11 cellular contexts compared by ENCODE assay signal in genomic region chr6:14396826-14397517, GRCh38.
DNase-seq lines count a peak whose midpoint lies in the region; ATAC-seq, FAIRE-seq and TF ChIP-seq lines count a peak whose summit lies in the region.
"Had no signal": no experiment of that assay in that cellular context is flagged by ENCODE, and none has a peak within 500 bp of the region (broad histone marks: within the 10 kb centered on the region; RNA-seq: fewer than 3 reads in every experiment).

No MANE protein-coding gene starts in this region.

- POLR2A ChIA-PET in AG04450 (lab: Yijun Ruan, JAX) (no interaction called here), WTC11 (lab: Charles Lee) (no interaction called here)

- H3K27ac Mint-ChIP-seq in WTC11: peak overlapping the region; percentile 85; the same call in 1 of the 2 replicates
- H3K27ac Mint-ChIP-seq: activated naive CD4-positive, alpha-beta T cell treated with anti-CD3 and anti-CD28 coated beads, Interleukin-2, amount 10 ng/mL, durations not matched to agents 7 days and 5 days had no signal

- H3K27me3 ChIP-seq in AG04450 (ENCODE audit: control insufficient read depth, insufficient read depth, low read length) (peaks cover 4% of the 10 kb centered on the region), keratinocyte (ENCODE audit: control insufficient read depth, extremely low read depth, insufficient read depth, low read length) (no peaks in the 10 kb centered on the region)

- no peak overlapping the region for H3K4me2 ChIP-seq in keratinocyte (ENCODE audit: control insufficient read depth, extremely low read depth, insufficient read depth, low read depth, low read length)

- no peak overlapping the region for H3K4me3 ChIP-seq in AG04450 (ENCODE audit: low read depth, low read length)
- no peak overlapping the region for H3K4me3 ChIP-seq in keratinocyte (ENCODE audit: control insufficient read depth in 2 of 3, extremely low read depth in 1 of 3, insufficient read depth in 2 of 3, low read depth in 1 of 3, low read length in 3 of 3)

- peak; percentile 48 for TF ChIP-seq CTCF in AG04450 (IDR thresholded peaks at IDR 0.05; ENCODE audit: low read depth, low read length)
- peak; percentile 83 for TF ChIP-seq CTCF in WTC11 (IDR thresholded peaks at IDR 0.05)
- TF ChIP-seq CTCF in keratinocyte (optimal IDR thresholded peaks at IDR 0.05 in 1 of 3, IDR thresholded peaks at IDR 0.05 in 1 of 3, conservative IDR thresholded peaks at IDR 0.05 in 1 of 3; ENCODE audit: extremely low read depth in 1 of 3, insufficient read depth in 2 of 3, low read length in 3 of 3): peak; percentile 21 to 47 (median 38)

- H4K20me1 ChIP-seq in keratinocyte (ENCODE audit: control insufficient read depth, extremely low read depth, insufficient read depth, low read length): no peaks in the 10 kb centered on the region

- peaks cover 7% of the 10 kb centered on the region; the same call in 1 of the 2 replicates for H3K27me3 Mint-ChIP-seq in WTC11 (ENCODE audit: low read depth)

- H3K9me3 ChIP-seq in AG04450 (ENCODE audit: control insufficient read depth, insufficient read depth, low read length) (no peaks in the 10 kb centered on the region), keratinocyte (ENCODE audit: control insufficient read depth, low read depth, low read length) (no peaks in the 10 kb centered on the region)

- no peak for FAIRE-seq in keratinocyte (lab: Jason Lieb, UNC)

- H3K36me3 ChIP-seq in keratinocyte (ENCODE audit: control insufficient read depth in 2 of 2, extremely low read depth in 1 of 2, insufficient read depth in 2 of 2, low read length in 2 of 2): no peaks in the 10 kb centered on the region

- no peaks in the 10 kb centered on the region for H3K9me1 ChIP-seq in keratinocyte (ENCODE audit: control insufficient read depth, extremely low read depth, insufficient read depth, low read length)

- DNase-seq in AG04450 (ENCODE audit: low read depth, low spot score) (peak; percentile 16), WTC11 (ENCODE audit: low spot score) (peak; percentile 91), keratinocyte (ENCODE audit: low read depth, low spot score) (no peak), NCI-H2107 (lab: John Stamatoyannopoulos, UW) (no peak), NCI-H1048 (lab: John Stamatoyannopoulos, UW) (no peak), SKM-1 treated with dmso at 0.1 percent for 144 hours (lab: John Stamatoyannopoulos, UW; ENCODE audit: unreplicated experiment) (no peak)
- DNase-seq: activated naive CD4-positive, alpha-beta T cell treated with anti-CD3 and anti-CD28 coated beads, Interleukin-2, amount 10 ng/mL, durations not matched to agents 7 days and 5 days; DMS 273 treated with DMSO at 0.1 percent for 48 hours had no signal

- H3K4me1 ChIP-seq in keratinocyte (ENCODE audit: control insufficient read depth, extremely low read depth, insufficient read depth, low read length): no peaks in the 10 kb centered on the region

- H3K27ac ChIP-seq in AG04450 (ENCODE audit: low read depth, low read length) (peak overlapping the region; percentile 35), keratinocyte (ENCODE audit: control insufficient read depth, insufficient read depth, low read length) (no peak overlapping the region)

- H3K36me3 Mint-ChIP-seq in WTC11: peaks cover 42% of the 10 kb centered on the region
- H3K36me3 Mint-ChIP-seq: activated naive CD4-positive, alpha-beta T cell treated with anti-CD3 and anti-CD28 coated beads, Interleukin-2, amount 10 ng/mL, durations not matched to agents 7 days and 5 days had no signal

- peaks cover 27% of the 10 kb centered on the region for H3K4me1 Mint-ChIP-seq in WTC11
- H3K4me1 Mint-ChIP-seq: activated naive CD4-positive, alpha-beta T cell treated with anti-CD3 and anti-CD28 coated beads, Interleukin-2, amount 10 ng/mL, durations not matched to agents 7 days and 5 days had no signal

- peaks cover 42% of the 10 kb centered on the region for H3K9me3 Mint-ChIP-seq in WTC11
- H3K9me3 Mint-ChIP-seq: activated naive CD4-positive, alpha-beta T cell treated with anti-CD3 and anti-CD28 coated beads, Interleukin-2, amount 10 ng/mL, durations not matched to agents 7 days and 5 days had no signal

- ATAC-seq in GM19395 (IDR thresholded peaks at IDR 0.05; ENCODE audit: unreplicated experiment) (peak; percentile 60), WTC11 (peak; percentile 97), HG03095 (IDR thresholded peaks at IDR 0.05; ENCODE audit: unreplicated experiment) (no peak)
- ATAC-seq: left colon had no signal

- dilution Hi-C loops in keratinocyte (cut with MboI; ENCODE audit: extremely low pct_ligation_motif_present, low sequenced_read_pairs): no loop called here

- CTCF ChIA-PET in AG04450 (lab: Charles Lee): interaction anchor here (0.6 kb wide), 1 partner anchor 14 kb away, joined by 3 read pairs; no protein-coding TSS in a partner anchor
- CTCF ChIA-PET in WTC11 (lab: Charles Lee): interaction anchor here (0.6 to 1.7 kb wide), 6 partner anchors 17 to 185 kb away, joined by 3 to 9 read pairs (median 4); no protein-coding TSS in a partner anchor

- no peak overlapping the region for H3K4me3 Mint-ChIP-seq in WTC11
- H3K4me3 Mint-ChIP-seq: activated naive CD4-positive, alpha-beta T cell treated with anti-CD3 and anti-CD28 coated beads, Interleukin-2, amount 10 ng/mL, durations not matched to agents 7 days and 5 days had no signal

- no peaks in the 10 kb centered on the region for H3K79me2 ChIP-seq in keratinocyte (ENCODE audit: control insufficient read depth, insufficient read depth, low read length)

- H2AFZ ChIP-seq in keratinocyte (ENCODE audit: control insufficient read depth, low read length): no peak overlapping the region

- H3K9ac ChIP-seq in keratinocyte (ENCODE audit: control insufficient read depth, extremely low read depth, insufficient read depth, low read length): no peak overlapping the region

TF ChIP-seq in WTC11, 78 proteins besides CTCF, POLR2A, EP300 and RAD21 (continues in another document):
- 0 out of 2 replicates have a peak, but pooled peaks have one; percentile 15 for TF ChIP-seq FOXK1 (CRISPR knock-in tag; IDR thresholded peaks at IDR 0.05)
- no peak for TF ChIP-seq TCF7 (CRISPR knock-in tag; IDR thresholded peaks at IDR 0.05; ENCODE audit: low read depth)
- peak; percentile 64; the same call in 1 of the 2 replicates for TF ChIP-seq ZBTB21 (CRISPR knock-in tag; IDR thresholded peaks at IDR 0.05; ENCODE audit: borderline replicate concordance)
- no peak for TF ChIP-seq NR1H2 (CRISPR knock-in tag; IDR thresholded peaks at IDR 0.05)
- 0 out of 2 replicates have a peak, but pooled peaks have one; percentile 39 for TF ChIP-seq MYBL2 (CRISPR knock-in tag; IDR thresholded peaks at IDR 0.05)
- peak; percentile 44; the same call in 1 of the 2 replicates for TF ChIP-seq USF2 (CRISPR knock-in tag; IDR thresholded peaks at IDR 0.05)
- TF ChIP-seq TEAD1 (CRISPR knock-in tag; IDR thresholded peaks at IDR 0.05): peak; percentile 91; the same call in 1 of the 2 replicates
- TF ChIP-seq TP53 (CRISPR knock-in tag; IDR thresholded peaks at IDR 0.05): peak; percentile 59; the same call in 1 of the 2 replicates
- peak; percentile 85; the same call in 1 of the 2 replicates for TF ChIP-seq KAT7 (CRISPR knock-in tag; IDR thresholded peaks at IDR 0.05; ENCODE audit: borderline replicate concordance)
- TF ChIP-seq ZNF281 (CRISPR knock-in tag; IDR thresholded peaks at IDR 0.05): peak; percentile 48; the same call in 1 of the 2 replicates
- 0 out of 2 replicates have a peak, but pooled peaks have one; percentile 23 for TF ChIP-seq USF1 (CRISPR knock-in tag; IDR thresholded peaks at IDR 0.05)

Comparison
In these comparisons a context has a peak if more than half of its experiments do, and no peak if none do; other contexts are left out.
1. DNase-seq: peak in AG04450 (single experiment) and WTC11 (single experiment); none in keratinocyte (single experiment), NCI-H2107 (single experiment), NCI-H1048 (single experiment) and SKM-1 treated with dmso at 0.1 percent for 144 hours (single experiment).
2. Peak in every context shown above with its lines, with median percentiles within 50 percentile points of each other: CTCF ChIP-seq.